In genomic region chr2:140744379-140744778, GRCh38 we compare ENCODE assay signal across 9 cellular contexts.
"Had no signal": no experiment of that assay in that cellular context is flagged by ENCODE, and none has a peak within 500 bp of the region (broad histone marks: within the 10 kb centered on the region; RNA-seq: fewer than 3 reads in every experiment).

No MANE protein-coding gene starts in this region.

- H3K27ac Mint-ChIP-seq: IgD-negative memory B cell had no signal

- FAIRE-seq: HepG2, HTR-8/SVneo, K562 had no signal

- H3K36me3 Mint-ChIP-seq: IgD-negative memory B cell had no signal

- ATAC-seq: HepG2, K562 had no signal

- H3K27ac ChIP-seq: HL-60, KMS-11 had no signal

- H3K4me1 Mint-ChIP-seq: IgD-negative memory B cell had no signal

- H3K27me3 Mint-ChIP-seq: IgD-negative memory B cell had no signal

- H3K4me2 ChIP-seq: KMS-11 had no signal

- DNase-seq: IMR-90, KBM-7, KG1 had no signal

- H3K9ac ChIP-seq: KMS-11 had no signal

- H3K4me3 ChIP-seq: K562 had no signal

- H3K4me3 Mint-ChIP-seq: IgD-negative memory B cell had no signal
